Comparison of ENCODE assay signal across 8 cellular contexts in the genomic region with DNA sequence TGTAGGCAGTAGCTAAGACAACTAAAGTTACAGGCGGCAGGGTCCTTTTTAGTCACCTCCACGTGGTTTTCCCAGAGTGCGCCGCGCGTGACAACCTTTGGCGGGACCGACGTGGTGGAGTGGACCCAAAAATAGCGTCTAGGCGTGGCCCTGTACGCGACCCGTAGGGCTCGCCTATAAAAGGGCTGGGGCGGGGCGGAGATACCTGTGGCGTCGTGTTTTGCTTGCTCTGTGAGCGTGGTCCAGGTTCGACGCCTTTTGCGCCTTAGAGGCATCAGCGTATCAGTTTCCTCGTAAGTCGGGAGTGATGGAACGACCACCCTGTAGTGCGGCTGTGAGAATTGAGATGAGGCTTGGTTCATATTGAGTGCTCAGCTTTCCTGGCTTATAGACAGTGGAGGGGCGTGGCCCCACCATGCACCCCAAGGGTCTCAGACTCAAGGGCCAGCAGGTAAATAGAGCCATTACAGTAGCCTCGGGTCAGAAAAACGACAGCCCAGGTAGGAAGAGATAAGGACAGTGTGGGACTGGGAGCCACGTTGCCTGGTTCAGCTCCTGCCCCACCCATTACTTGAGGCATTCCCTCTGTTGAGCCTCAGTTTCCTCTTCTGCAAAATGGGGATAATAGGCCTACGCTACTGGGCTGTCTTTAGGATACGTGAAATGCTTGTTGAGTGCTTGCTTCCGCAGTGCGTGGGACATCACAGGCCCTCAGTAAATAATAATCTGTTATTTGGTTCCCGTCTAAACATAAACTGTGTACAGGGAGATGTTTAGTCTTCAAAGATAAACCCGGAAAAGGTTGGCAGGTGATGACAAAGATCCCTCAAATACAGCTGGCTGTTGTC. TPM values are rescaled to one million over a fixed set of nuclear protein-coding genes. Genes with fewer than 3 reads are reported as not detected.
DNase-seq lines count a peak whose midpoint lies in the region; ATAC-seq and TF ChIP-seq lines count a peak whose summit lies in the region.

No MANE protein-coding gene starts in this region.

- TF ChIP-seq CTCF in fibroblast of mammary gland (conservative IDR thresholded peaks at IDR 0.05; ENCODE audit: control insufficient read depth, insufficient read depth, low read depth, low read length) (no peak), testis (IDR thresholded peaks at IDR 0.05) (no peak)

- no peak for TF ChIP-seq POLR2A in testis (IDR thresholded peaks at IDR 0.05)

- H3K18ac ChIP-seq in neuronal stem cell (ENCODE audit: low read length): peak overlapping the region; percentile 92

- H3K9me3 ChIP-seq in NT2/D1 (ENCODE audit: insufficient read depth, low read length) (peaks cover 18% of the 10 kb centered on the region; the same call in 1 of the 2 replicates), neuronal stem cell (replicated peaks in 1 of 2; ENCODE audit: control insufficient read depth in 2 of 2, insufficient read depth in 1 of 2, low read depth in 1 of 2, low read length in 2 of 2) (peaks cover 6 to 12% of the 10 kb centered on the region in 2 donors), testis (no peaks in the 10 kb centered on the region)

- peak overlapping the region; percentile 80 for H2BK15ac ChIP-seq in neuronal stem cell (ENCODE audit: low read length)

- no peak overlapping the region for H4K91ac ChIP-seq in neuronal stem cell (ENCODE audit: low read depth, low read length, poor library complexity)

- peak overlapping the region; percentile 79 for H3K4ac ChIP-seq in neuronal stem cell (ENCODE audit: low read length)

- peak overlapping the region; percentile 59 for H3K4me2 ChIP-seq in neuronal stem cell (ENCODE audit: insufficient read depth, low read length, poor library complexity, severe bottlenecking)

- no peak overlapping the region for H2BK12ac ChIP-seq in neuronal stem cell (ENCODE audit: low read length)

- peak overlapping the region; percentile 93 for H3K9ac ChIP-seq in NT2/D1 (ENCODE audit: insufficient read length, low read depth)
- H3K9ac ChIP-seq in neuronal stem cell (ENCODE audit: low read depth, low read length, poor library complexity): no peak overlapping the region

- H3K23ac ChIP-seq in neuronal stem cell (ENCODE audit: low read depth, low read length, poor library complexity): peak overlapping the region; percentile 40

- H3K36me3 ChIP-seq in NT2/D1 (ENCODE audit: insufficient read depth, insufficient read length, low read length): peaks cover 34% of the 10 kb centered on the region
- H3K36me3 ChIP-seq in neuronal stem cell (replicated peaks in 1 of 2; ENCODE audit: control insufficient read depth in 2 of 2, insufficient read depth in 2 of 2, low read length in 2 of 2): peaks cover 28 to 34% of the 10 kb centered on the region in 2 donors
- no peaks in the 10 kb centered on the region for H3K36me3 ChIP-seq in testis (ENCODE audit: low read depth, missing control alignments)

- peak overlapping the region; percentile 95 for H4K8ac ChIP-seq in neuronal stem cell (ENCODE audit: low read depth, low read length)

- H2BK5ac ChIP-seq in neuronal stem cell (ENCODE audit: low read length): peak overlapping the region; percentile 75

- intact Hi-C loops in testis (cut with DNase I; ENCODE audit: low total_unique reads): no loop called here

- no CpG with 5 or more reads among the region's 38 CpGs for WGBS in neuronal stem cell (ENCODE audit: extremely low coverage in 2 of 2, insufficient read length in 2 of 2, insufficient replicate concordance in 1 of 2), 2 donors
- WGBS in testis, 2 donors: 27 to 28% methylated on average over 29 to 38 of the region's 38 CpGs

- no peaks in the 10 kb centered on the region for H3K27me3 ChIP-seq in NT2/D1 (ENCODE audit: insufficient read depth, insufficient read length)
- H3K27me3 ChIP-seq in neuronal stem cell (ENCODE audit: control insufficient read depth in 3 of 3, insufficient read depth in 3 of 3, low read depth in 1 of 3, low read length in 3 of 3): peaks cover 0 to 3% (median 0%) of the 10 kb centered on the region in 3 experiments
- no peaks in the 10 kb centered on the region for H3K27me3 ChIP-seq in testis

- H2AK5ac ChIP-seq in neuronal stem cell (ENCODE audit: low read depth, low read length): peak overlapping the region; percentile 6

- H2BK120ac ChIP-seq in neuronal stem cell (ENCODE audit: low read depth, low read length): no peak overlapping the region

- ATAC-seq in HG03108 (IDR thresholded peaks at IDR 0.05; ENCODE audit: unreplicated experiment) (peak; percentile 8), GM21529 (IDR thresholded peaks at IDR 0.05; ENCODE audit: unreplicated experiment) (no peak)

- H2AFZ ChIP-seq in neuronal stem cell (ENCODE audit: low read length): peak overlapping the region; percentile 98

- H3K4me3 ChIP-seq in NT2/D1 (ENCODE audit: insufficient read length, low read depth) (peak overlapping the region; percentile 75), fibroblast of mammary gland (ENCODE audit: control insufficient read depth, low read depth, low read length) (peak overlapping the region; percentile 57), neuronal stem cell (ENCODE audit: low read length in 2 of 2) (peak overlapping the region; percentile 47 to 68), testis (peak overlapping the region; percentile 69 to 74)

- H3K14ac ChIP-seq in neuronal stem cell (ENCODE audit: low read length): peak overlapping the region; percentile 42

- H3K79me1 ChIP-seq in neuronal stem cell (ENCODE audit: low read depth, low read length): peaks cover 5% of the 10 kb centered on the region

- DNase-seq in GM04503 (ENCODE audit: low read depth) (peak; percentile 55), NT2/D1 (ENCODE audit: low read depth, low spot score) (peak; percentile 76), activated T-cell treated with anti-CD3 and anti-CD28 coated beads for 48 hours (ENCODE audit: low read depth) (peak; percentile 82), fibroblast of mammary gland (ENCODE audit: low read depth) (peak; percentile 84), neuronal stem cell (ENCODE audit: low spot score) (no peak), testis (peak; percentile 92)

- H3K27ac ChIP-seq in neuronal stem cell (replicated peaks; ENCODE audit: low read length): peak overlapping the region; percentile 93
- peak overlapping the region; percentile 91 to 98 for H3K27ac ChIP-seq in testis

- peaks cover 12% of the 10 kb centered on the region for H3K4me1 ChIP-seq in NT2/D1 (ENCODE audit: insufficient read depth, insufficient read length)
- peaks cover 5 to 9% of the 10 kb centered on the region in 2 donors for H3K4me1 ChIP-seq in neuronal stem cell (ENCODE audit: control insufficient read depth in 2 of 2, insufficient read depth in 1 of 2, low read depth in 1 of 2, low read length in 2 of 2)
- peaks cover 7% of the 10 kb centered on the region for H3K4me1 ChIP-seq in testis

RNA-seq across cellular contexts. Expression of gene TMED1, which starts 0.7 kb away (rescaled TPM):
- 32.4 TPM for polyA plus RNA-seq in neuronal stem cell (2013, experiment 1 of 2)
- polyA plus RNA-seq in neuronal stem cell (2013, experiment 2 of 2): 32.9 TPM
- total RNA-seq in testis: 10 to 100 TPM; 34.0 to 59.3 TPM
- 30.2 TPM for polyA plus RNA-seq in testis (ENCODE audit: insufficient read depth, low read depth, low replicate concordance)

RNA-seq across cellular contexts. Expression of gene C19orf38, which starts 11.5 kb away (rescaled TPM):
- polyA plus RNA-seq in neuronal stem cell (2013, experiment 1 of 2): 0.15 TPM
- 0.14 TPM for polyA plus RNA-seq in neuronal stem cell (2013, experiment 2 of 2)
- total RNA-seq in testis: 10 to 100 TPM; 17.4 to 21.0 TPM
- polyA plus RNA-seq in testis (ENCODE audit: insufficient read depth, low read depth, low replicate concordance): 19.3 TPM

RNA-seq across cellular contexts. Expression of gene CARM1, which starts 34.7 kb away (rescaled TPM):
- polyA plus RNA-seq in neuronal stem cell (2013, experiment 1 of 2): 119 TPM
- polyA plus RNA-seq in neuronal stem cell (2013, experiment 2 of 2): 114 TPM
- 10 to 100 TPM; 79.5 to 82.4 TPM for total RNA-seq in testis
- polyA plus RNA-seq in testis (ENCODE audit: insufficient read depth, low read depth, low replicate concordance): 110 TPM
